17 cellular contexts compared by ENCODE assay signal in genomic region chr1:5769760-5770159, GRCh38.
DNase-seq lines count a peak whose midpoint lies in the region; FAIRE-seq and TF ChIP-seq lines count a peak whose summit lies in the region.
"Had no signal": no experiment of that assay in that cellular context is flagged by ENCODE, and none has a peak within 500 bp of the region (broad histone marks: within the 10 kb centered on the region; RNA-seq: fewer than 3 reads in every experiment).

No MANE protein-coding gene starts in this region.

- POLR2A ChIA-PET in H1 (lab: Charles Lee; ENCODE audit: partially characterized antibody): no interaction called here

- no peak for TF ChIP-seq EP300 in H1 (IDR thresholded peaks at IDR 0.05; ENCODE audit: borderline replicate concordance in 1 of 2, low read depth in 2 of 2, low read length in 2 of 2)

- no peak overlapping the region for H4K5ac ChIP-seq in H1 (ENCODE audit: insufficient read length, low read depth, low read length)

- FAIRE-seq in H1 (lab: Jason Lieb, UNC): no peak
- FAIRE-seq: G401.6, GM12892, HepG2, HTR-8/SVneo had no signal

- TF ChIP-seq CTCF in H1 (IDR thresholded peaks at IDR 0.05; ENCODE audit: control extremely low read depth in 1 of 3, insufficient read depth in 1 of 3, low read depth in 1 of 3, low read length in 3 of 3) (no peak), testis (IDR thresholded peaks at IDR 0.05) (no peak)

- intact Hi-C loops in posterior vena cava (cut with DNase I): no loop called here
- intact Hi-C loops in testis (cut with DNase I; ENCODE audit: low total_unique reads): no loop called here

- TF ChIP-seq POLR2A in H1 (IDR thresholded peaks at IDR 0.05; ENCODE audit: control extremely low read depth in 1 of 2, low read depth in 2 of 2, low read length in 2 of 2) (no peak), testis (IDR thresholded peaks at IDR 0.05) (no peak)

- H3K4me1 ChIP-seq in adipocyte (ENCODE audit: control insufficient read depth, insufficient read depth, low read length) (peaks cover 30% of the 10 kb centered on the region), H1 (replicated peaks in 1 of 4; ENCODE audit: control insufficient read depth in 3 of 4, insufficient read depth in 4 of 4, low read length in 3 of 4) (peaks cover 4 to 26% (median 19%) of the 10 kb centered on the region in 4 experiments), testis (peaks cover 36% of the 10 kb centered on the region)

- DNase-seq in adipocyte (ENCODE audit: low read depth) (no peak), H1 (ENCODE audit: low read depth in 1 of 2, low spot score in 2 of 2) (no peak), posterior vena cava (ENCODE audit: low spot score) (peak; percentile 53), testis (no peak), RKO (ENCODE audit: low spot score) (no peak), HCEC 1CT (no peak)
- DNase-seq in stimulated activated CD4-positive, alpha-beta T cell treated with anti-CD3 and anti-CD28 coated beads, Interleukin-4, amount 100 ng/mL, for 4 hours: no peak
- DNase-seq: ACHN; Calu3; CD4-positive, CD25-positive, alpha-beta regulatory T cell; DMS 273 treated with DMSO at 0.1 percent for 48 hours; GOT3 had no signal

- H3K4ac ChIP-seq in H1 (replicated peaks; ENCODE audit: insufficient read length, low read depth, low read length): no peak overlapping the region

- no peaks in the 10 kb centered on the region for H3K79me1 ChIP-seq in H1 (ENCODE audit: low read depth, low read length)

- H3K9ac ChIP-seq in adipocyte (ENCODE audit: low read length) (peak overlapping the region; percentile 71), H1 (replicated peaks in 1 of 4; ENCODE audit: extremely low read depth in 1 of 4, low read depth in 3 of 4, low read length in 3 of 4) (no peak overlapping the region; a peak in 1 of 7 replicates)
- H3K9ac ChIP-seq: BLaER1 treated with 17β-estradiol and CSF1 and Interleukin-3, amounts not matched to agents 10 nM and 100 nM had no signal

- peak overlapping the region; percentile 18; the same call in 1 of the 2 replicates for H2BK15ac ChIP-seq in H1 (ENCODE audit: low read length)

- peak overlapping the region; percentile 0 for H4K91ac ChIP-seq in H1 (replicated peaks; ENCODE audit: insufficient read length, low read length)

- H2BK5ac ChIP-seq in H1 (ENCODE audit: low read depth, low read length): no peak overlapping the region

- no peak overlapping the region for H3K27ac ChIP-seq in H1 (ENCODE audit: low read depth, low read length)
- H3K27ac ChIP-seq in testis: peak overlapping the region; percentile 83 to 93
- H3K27ac ChIP-seq: BLaER1 treated with 17β-estradiol and CSF1 and Interleukin-3, amounts not matched to agents 10 nM and 100 nM had no signal

- no peak overlapping the region for H2AK5ac ChIP-seq in H1 (ENCODE audit: low read depth, low read length)

- no peak overlapping the region for H2BK20ac ChIP-seq in H1 (ENCODE audit: low read length)

- H3K14ac ChIP-seq in H1 (ENCODE audit: insufficient read length): no peak overlapping the region

- H3K27me3 ChIP-seq in adipocyte (replicated peaks; ENCODE audit: control insufficient read depth, insufficient read depth, low read length) (peaks cover 13% of the 10 kb centered on the region), H1 (replicated peaks in 1 of 4; ENCODE audit: control insufficient read depth in 3 of 4, extremely low read depth in 1 of 4, insufficient read depth in 3 of 4, low read length in 3 of 4) (peaks cover 0 to 3% (median 0%) of the 10 kb centered on the region in 4 experiments; a peak in 3 of 7 replicates), testis (no peaks in the 10 kb centered on the region)

- H3K36me3 ChIP-seq in adipocyte (ENCODE audit: control insufficient read depth, insufficient read depth, low read length, severe bottlenecking): no peaks in the 10 kb centered on the region
- no peaks in the 10 kb centered on the region for H3K36me3 ChIP-seq in H1 (ENCODE audit: control insufficient read depth in 2 of 4, insufficient read depth in 4 of 4, low read length in 3 of 4)
- no peaks in the 10 kb centered on the region for H3K36me3 ChIP-seq in testis (ENCODE audit: low read depth, missing control alignments)
- H3K36me3 ChIP-seq: BLaER1 treated with 17β-estradiol and CSF1 and Interleukin-3, amounts not matched to agents 10 nM and 100 nM had no signal

- H2AFZ ChIP-seq in H1 (ENCODE audit: low read length): no peak overlapping the region

- H2BK12ac ChIP-seq in H1 (ENCODE audit: low read depth, low read length): no peak overlapping the region

- H3K4me3 ChIP-seq in adipocyte (ENCODE audit: low read length) (peak overlapping the region; percentile 9), H1 (ENCODE audit: extremely low read depth in 1 of 4, insufficient read depth in 2 of 4, low read depth in 3 of 4, low read length in 4 of 4) (no peak overlapping the region), testis (no peak overlapping the region)
- H3K4me3 ChIP-seq: BLaER1 treated with 17β-estradiol and CSF1 and Interleukin-3, amounts not matched to agents 10 nM and 100 nM had no signal

- H3K18ac ChIP-seq in H1 (ENCODE audit: extremely low read depth, low read length): no peak overlapping the region

- TF ChIP-seq RAD21 in H1 (IDR thresholded peaks at IDR 0.05 in 1 of 2, conservative IDR thresholded peaks at IDR 0.05 in 1 of 2; ENCODE audit: low read depth in 2 of 2, low read length in 2 of 2): no peak

- H3K9me3 ChIP-seq in adipocyte (ENCODE audit: control insufficient read depth, low read length) (no peaks in the 10 kb centered on the region), H1 (ENCODE audit: insufficient read depth in 2 of 2, low read depth in 1 of 2, low read length in 1 of 2) (no peaks in the 10 kb centered on the region), testis (no peaks in the 10 kb centered on the region)

- WGBS in H1 (ENCODE audit: extremely low coverage in 1 of 2, insufficient coverage in 1 of 2, insufficient read length in 1 of 2, insufficient replicate concordance in 2 of 2, low coverage in 1 of 2, low lambda C conversion rate in 2 of 2, missing lambda C conversion rate in 1 of 2), 2 experiments: 93% methylated on average over 5 of the region's 5 CpGs; no CpG with 5 or more reads in 1 of the 2 experiments
- 54 to 59% methylated on average over 5 of the region's 5 CpGs for WGBS in testis, 2 donors

- H3K23me2 ChIP-seq in H1 (ENCODE audit: low read depth, low read length): no peaks in the 10 kb centered on the region

- no peak overlapping the region for H3K56ac ChIP-seq in H1 (replicated peaks; ENCODE audit: insufficient read length, low read depth, low read length)

- H4K20me1 ChIP-seq in H1 (replicated peaks in 1 of 2; ENCODE audit: control insufficient read depth in 1 of 2, insufficient read depth in 2 of 2, low read length in 2 of 2): no peaks in the 10 kb centered on the region
- H4K20me1 ChIP-seq: BLaER1 treated with 17β-estradiol and CSF1 and Interleukin-3, amounts not matched to agents 10 nM and 100 nM had no signal

- H3K23ac ChIP-seq in H1 (ENCODE audit: insufficient read length): no peak overlapping the region

- no peak overlapping the region for H2BK120ac ChIP-seq in H1 (replicated peaks; ENCODE audit: low read depth, low read length)

- no peaks in the 10 kb centered on the region for H3K79me2 ChIP-seq in H1 (ENCODE audit: control insufficient read depth in 1 of 2, insufficient read depth in 2 of 2, low read length in 2 of 2)

- CTCF ChIA-PET in H1 (lab: Charles Lee; ENCODE audit: partially characterized antibody): interaction anchor here (1.3 to 1.5 kb wide), 3 partner anchors 24 to 146 kb away, joined by 3 to 7 read pairs (median 4); no protein-coding TSS in a partner anchor

- no peak overlapping the region for H4K8ac ChIP-seq in H1 (ENCODE audit: extremely low read depth, insufficient read depth, low read length)

- no peak overlapping the region for H3K4me2 ChIP-seq in H1 (ENCODE audit: insufficient read depth in 1 of 2, low read depth in 2 of 2, low read length in 2 of 2)

TF ChIP-seq in H1, 55 proteins besides CTCF, POLR2A, EP300 and RAD21:
- TF ChIP-seq SP4 (IDR thresholded peaks at IDR 0.05; ENCODE audit: low read length) (no peak), RXRA (IDR thresholded peaks at IDR 0.05; ENCODE audit: insufficient read depth, low read depth, low read length) (no peak), CTBP2 (IDR thresholded peaks at IDR 0.05; ENCODE audit: borderline replicate concordance, insufficient read depth, insufficient read length, low read length) (no peak), USF2 (IDR thresholded peaks at IDR 0.05; ENCODE audit: low read length) (no peak), TAF1 (IDR thresholded peaks at IDR 0.05; ENCODE audit: low read depth, low read length) (no peak), ASH2L (IDR thresholded peaks at IDR 0.05; ENCODE audit: low read length) (no peak), RFX5 (IDR thresholded peaks at IDR 0.05; ENCODE audit: borderline replicate concordance, low read depth, low read length) (no peak)
